Comparison of ENCODE assay signal across 2 cellular contexts in the genomic region with DNA sequence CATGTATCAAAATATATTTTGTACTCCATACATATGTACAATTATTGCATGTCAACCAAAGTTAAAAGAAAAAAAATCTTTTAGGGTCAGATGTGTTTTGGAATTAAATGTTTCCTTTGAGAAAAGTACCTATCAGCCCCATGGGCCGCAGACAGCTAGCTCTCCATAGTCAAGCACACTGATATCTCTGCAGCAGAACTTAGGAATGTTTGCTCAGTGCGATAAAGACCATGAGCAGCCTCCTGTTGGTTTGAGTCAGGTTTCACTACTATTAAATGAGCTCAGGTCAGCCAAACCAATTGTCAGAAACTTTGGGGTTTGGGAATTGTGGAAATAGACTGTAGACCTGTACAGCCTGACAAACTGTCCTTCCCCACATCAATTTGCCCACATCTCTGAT.
A peak's percentile ranks its signal among the peaks of the same experiment; 100 is the strongest.
TF ChIP-seq lines count a peak whose summit lies in the region.

No MANE protein-coding gene starts in this region.

TF ChIP-seq in HepG2, 621 proteins besides CTCF, POLR2A, EP300 and RAD21:
- TF ChIP-seq, protein P1, sequence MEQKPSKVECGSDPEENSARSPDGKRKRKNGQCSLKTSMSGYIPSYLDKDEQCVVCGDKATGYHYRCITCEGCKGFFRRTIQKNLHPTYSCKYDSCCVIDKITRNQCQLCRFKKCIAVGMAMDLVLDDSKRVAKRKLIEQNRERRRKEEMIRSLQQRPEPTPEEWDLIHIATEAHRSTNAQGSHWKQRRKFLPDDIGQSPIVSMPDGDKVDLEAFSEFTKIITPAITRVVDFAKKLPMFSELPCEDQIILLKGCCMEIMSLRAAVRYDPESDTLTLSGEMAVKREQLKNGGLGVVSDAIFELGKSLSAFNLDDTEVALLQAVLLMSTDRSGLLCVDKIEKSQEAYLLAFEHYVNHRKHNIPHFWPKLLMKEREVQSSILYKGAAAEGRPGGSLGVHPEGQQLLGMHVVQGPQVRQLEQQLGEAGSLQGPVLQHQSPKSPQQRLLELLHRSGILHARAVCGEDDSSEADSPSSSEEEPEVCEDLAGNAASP (CRISPR knock-in tag; IDR thresholded peaks at IDR 0.05; ENCODE audit: borderline replicate concordance): no peak
- no peak for TF ChIP-seq SOX5 (CRISPR knock-in tag; IDR thresholded peaks at IDR 0.05; ENCODE audit: borderline replicate concordance)
TF ChIP-seq in HepG2: peak in this region for 0.

TF ChIP-seq in K562, 482 proteins besides CTCF, POLR2A, EP300 and RAD21:
- TF ChIP-seq, protein P2, sequence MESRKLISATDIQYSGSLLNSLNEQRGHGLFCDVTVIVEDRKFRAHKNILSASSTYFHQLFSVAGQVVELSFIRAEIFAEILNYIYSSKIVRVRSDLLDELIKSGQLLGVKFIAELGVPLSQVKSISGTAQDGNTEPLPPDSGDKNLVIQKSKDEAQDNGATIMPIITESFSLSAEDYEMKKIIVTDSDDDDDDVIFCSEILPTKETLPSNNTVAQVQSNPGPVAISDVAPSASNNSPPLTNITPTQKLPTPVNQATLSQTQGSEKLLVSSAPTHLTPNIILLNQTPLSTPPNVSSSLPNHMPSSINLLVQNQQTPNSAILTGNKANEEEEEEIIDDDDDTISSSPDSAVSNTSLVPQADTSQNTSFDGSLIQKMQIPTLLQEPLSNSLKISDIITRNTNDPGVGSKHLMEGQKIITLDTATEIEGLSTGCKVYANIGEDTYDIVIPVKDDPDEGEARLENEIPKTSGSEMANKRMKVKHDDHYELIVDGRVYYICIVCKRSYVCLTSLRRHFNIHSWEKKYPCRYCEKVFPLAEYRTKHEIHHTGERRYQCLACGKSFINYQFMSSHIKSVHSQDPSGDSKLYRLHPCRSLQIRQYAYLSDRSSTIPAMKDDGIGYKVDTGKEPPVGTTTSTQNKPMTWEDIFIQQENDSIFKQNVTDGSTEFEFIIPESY (CRISPR knock-in tag; IDR thresholded peaks at IDR 0.05): no peak
- no peak for TF ChIP-seq ZNF239 (CRISPR knock-in tag; IDR thresholded peaks at IDR 0.05)
- no peak for TF ChIP-seq KLF1 (tag; IDR thresholded peaks at IDR 0.05)
- TF ChIP-seq, protein P3, sequence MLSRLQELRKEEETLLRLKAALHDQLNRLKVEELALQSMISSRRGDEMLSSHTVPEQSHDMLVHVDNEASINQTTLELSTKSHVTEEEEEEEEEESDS (CRISPR knock-in tag; IDR thresholded peaks at IDR 0.05): no peak
- TF ChIP-seq TEAD4 (IDR thresholded peaks at IDR 0.05; ENCODE audit: low read length): peak; percentile 51; the same call in 1 of the 2 replicates
- no peak for TF ChIP-seq TEAD4 (CRISPR knock-in tag; IDR thresholded peaks at IDR 0.05; ENCODE audit: borderline replicate concordance)
- TF ChIP-seq TARDBP (IDR thresholded peaks at IDR 0.05): no peak
- peak; percentile 52 for TF ChIP-seq CBFA2T3 (IDR thresholded peaks at IDR 0.05)
- TF ChIP-seq CBFA2T2 (conservative IDR thresholded peaks at IDR 0.05): peak; percentile 12; the same call in 1 of the 2 replicates
- 0 out of 2 replicates have a peak, but pooled peaks have one; percentile 29 for TF ChIP-seq ARID1B (IDR thresholded peaks at IDR 0.05)
- 0 out of 2 replicates have a peak, but pooled peaks have one; percentile 19 for TF ChIP-seq TCF3 (CRISPR knock-in tag; IDR thresholded peaks at IDR 0.05)
- TF ChIP-seq BRF1 (IDR thresholded peaks at IDR 0.05; ENCODE audit: borderline replicate concordance, extremely low read depth, insufficient read length): no peak
- TF ChIP-seq CEBPB (tag; IDR thresholded peaks at IDR 0.05): 0 out of 2 replicates have a peak, but pooled peaks have one; percentile 17
- TF ChIP-seq NFE2L1 (tag; IDR thresholded peaks at IDR 0.05; ENCODE audit: borderline replicate concordance, low read depth): no peak
- TF ChIP-seq HNRNPLL (IDR thresholded peaks at IDR 0.05; ENCODE audit: low read depth, low read length, poor library complexity, severe bottlenecking): no peak
- no peak for TF ChIP-seq POLR2H (tag; IDR thresholded peaks at IDR 0.05; ENCODE audit: low read depth)
- no peak for TF ChIP-seq ZNF143 (CRISPR knock-in tag; IDR thresholded peaks at IDR 0.05)
- TF ChIP-seq ILF3 (IDR thresholded peaks at IDR 0.05; ENCODE audit: borderline replicate concordance): no peak
